2 cellular contexts compared by ENCODE assay signal in genomic region chr5:138527170-138527569, GRCh38.
TF ChIP-seq lines count a peak whose summit lies in the region.

No MANE protein-coding gene starts in this region.

TF ChIP-seq in SK-N-SH treated with all-trans-retinoic acid at 6 μM for 48 hours, 23 proteins besides CTCF, POLR2A, EP300 and RAD21 (continued from another document):
- TF ChIP-seq CSRNP3 (CRISPR knock-in tag; IDR thresholded peaks at IDR 0.05) (no peak), ARNTL (CRISPR knock-in tag; IDR thresholded peaks at IDR 0.05; ENCODE audit: borderline replicate concordance, low read depth) (no peak), CREB5 (CRISPR knock-in tag; IDR thresholded peaks at IDR 0.05; ENCODE audit: low read depth) (no peak), ZC3H10 (CRISPR knock-in tag; IDR thresholded peaks at IDR 0.05) (no peak), OSR1 (CRISPR knock-in tag; IDR thresholded peaks at IDR 0.05) (no peak), POU6F1 (CRISPR knock-in tag; IDR thresholded peaks at IDR 0.05; ENCODE audit: borderline replicate concordance, low read depth) (no peak), CSDC2 (CRISPR knock-in tag; IDR thresholded peaks at IDR 0.05) (no peak), RARB (CRISPR knock-in tag; IDR thresholded peaks at IDR 0.05) (no peak), ZNF70 (CRISPR knock-in tag; IDR thresholded peaks at IDR 0.05) (no peak), TOX (CRISPR knock-in tag; IDR thresholded peaks at IDR 0.05; ENCODE audit: borderline replicate concordance) (no peak), TSHZ2 (CRISPR knock-in tag; IDR thresholded peaks at IDR 0.05) (no peak)
- TF ChIP-seq, protein P1, sequence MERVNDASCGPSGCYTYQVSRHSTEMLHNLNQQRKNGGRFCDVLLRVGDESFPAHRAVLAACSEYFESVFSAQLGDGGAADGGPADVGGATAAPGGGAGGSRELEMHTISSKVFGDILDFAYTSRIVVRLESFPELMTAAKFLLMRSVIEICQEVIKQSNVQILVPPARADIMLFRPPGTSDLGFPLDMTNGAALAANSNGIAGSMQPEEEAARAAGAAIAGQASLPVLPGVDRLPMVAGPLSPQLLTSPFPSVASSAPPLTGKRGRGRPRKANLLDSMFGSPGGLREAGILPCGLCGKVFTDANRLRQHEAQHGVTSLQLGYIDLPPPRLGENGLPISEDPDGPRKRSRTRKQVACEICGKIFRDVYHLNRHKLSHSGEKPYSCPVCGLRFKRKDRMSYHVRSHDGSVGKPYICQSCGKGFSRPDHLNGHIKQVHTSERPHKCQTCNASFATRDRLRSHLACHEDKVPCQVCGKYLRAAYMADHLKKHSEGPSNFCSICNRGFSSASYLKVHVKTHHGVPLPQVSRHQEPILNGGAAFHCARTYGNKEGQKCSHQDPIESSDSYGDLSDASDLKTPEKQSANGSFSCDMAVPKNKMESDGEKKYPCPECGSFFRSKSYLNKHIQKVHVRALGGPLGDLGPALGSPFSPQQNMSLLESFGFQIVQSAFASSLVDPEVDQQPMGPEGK (CRISPR knock-in tag; IDR thresholded peaks at IDR 0.05; ENCODE audit: borderline replicate concordance) = no peak

TF ChIP-seq in SK-N-SH, 30 proteins besides CTCF, POLR2A, EP300 and RAD21 (continued from another document):
- no peak for TF ChIP-seq REST (IDR thresholded peaks at IDR 0.05; ENCODE audit: low read depth, low read length)
